In genomic region chr6:80520195-80520594, GRCh38 we compare ENCODE assay signal across 12 cellular contexts.
A peak's percentile ranks its signal among the peaks of the same experiment; 100 is the strongest.
DNase-seq lines count a peak whose midpoint lies in the region; FAIRE-seq and TF ChIP-seq lines count a peak whose summit lies in the region.
"Had no signal": no experiment of that assay in that cellular context is flagged by ENCODE, and none has a peak within 500 bp of the region (broad histone marks: within the 10 kb centered on the region; RNA-seq: fewer than 3 reads in every experiment).

No MANE protein-coding gene starts in this region.

- no peak overlapping the region for H3K4me3 Mint-ChIP-seq in mesothelial cell of epicardium
- H3K4me3 Mint-ChIP-seq: activated naive CD8-positive, alpha-beta T cell treated with anti-CD3 and anti-CD28 coated beads, Interleukin-2, amount 50 U/mL, for 24 hours had no signal

- H3K27me3 Mint-ChIP-seq in mesothelial cell of epicardium (ENCODE audit: low read depth) = peaks cover 6% of the 10 kb centered on the region
- H3K27me3 Mint-ChIP-seq: activated naive CD8-positive, alpha-beta T cell treated with anti-CD3 and anti-CD28 coated beads, Interleukin-2, amount 50 U/mL, for 24 hours had no signal

- no peak for TF ChIP-seq CTCF in mesothelial cell of epicardium (IDR thresholded peaks at IDR 0.05; ENCODE audit: unreplicated experiment)

- no peak overlapping the region for H3K27ac Mint-ChIP-seq in mesothelial cell of epicardium
- H3K27ac Mint-ChIP-seq: activated naive CD8-positive, alpha-beta T cell treated with anti-CD3 and anti-CD28 coated beads, Interleukin-2, amount 50 U/mL, for 24 hours had no signal

- no peaks in the 10 kb centered on the region for H3K36me3 Mint-ChIP-seq in mesothelial cell of epicardium

- no peaks in the 10 kb centered on the region for H3K9me3 Mint-ChIP-seq in mesothelial cell of epicardium
- H3K9me3 Mint-ChIP-seq: activated naive CD8-positive, alpha-beta T cell treated with anti-CD3 and anti-CD28 coated beads, Interleukin-2, amount 50 U/mL, for 24 hours had no signal

- DNase-seq in ELR (ENCODE audit: low read depth) (peak; percentile 34), NCI-H446 treated with DMSO at 0.1 percent for 48 hours (lab: John Stamatoyannopoulos, UW) (peak; percentile 47), dedifferentiated amniotic fluid mesenchymal stem cell (ENCODE audit: extremely low spot score) (peak; percentile 47), myocyte (ENCODE audit: low read depth) (peak; percentile 53), RCC 7860 (ENCODE audit: low spot score) (no peak), mesothelial cell of epicardium (ENCODE audit: low spot score in 2 of 2, unreplicated experiment in 2 of 2) (no peak)
- DNase-seq in stimulated activated CD4-positive, alpha-beta T cell treated with anti-CD3 and anti-CD28 coated beads, Interleukin-4, amount 100 ng/mL, for 4 hours = no peak
- no peak for DNase-seq in stimulated activated naive CD4-positive, alpha-beta T cell (lab: John Stamatoyannopoulos, UW)
- DNase-seq: activated CD4-positive, alpha-beta T cell treated with anti-CD3 and anti-CD28 coated beads for 1 hour; activated naive CD8-positive, alpha-beta T cell treated with anti-CD3 and anti-CD28 coated beads, Interleukin-2, amount 50 U/mL, for 24 hours; NCI-H2171; NCI-H774 had no signal

- peaks cover 24% of the 10 kb centered on the region for H3K4me1 Mint-ChIP-seq in mesothelial cell of epicardium

- FAIRE-seq in RCC 7860 (lab: Jason Lieb, UNC) = no peak

Comparison
In these comparisons a context has a peak if more than half of its experiments do, and no peak if none do; other contexts are left out.
1. DNase-seq: peak in ELR (single experiment), NCI-H446 treated with DMSO at 0.1 percent for 48 hours (single experiment), dedifferentiated amniotic fluid mesenchymal stem cell (single experiment) and myocyte (single experiment); none in stimulated activated CD4-positive, alpha-beta T cell treated with anti-CD3 and anti-CD28 coated beads, Interleukin-4, amount 100 ng/mL, for 4 hours (0 of 2), stimulated activated naive CD4-positive, alpha-beta T cell (0 of 6), RCC 7860 (single experiment) and mesothelial cell of epicardium (0 of 2).